In the genomic region with DNA sequence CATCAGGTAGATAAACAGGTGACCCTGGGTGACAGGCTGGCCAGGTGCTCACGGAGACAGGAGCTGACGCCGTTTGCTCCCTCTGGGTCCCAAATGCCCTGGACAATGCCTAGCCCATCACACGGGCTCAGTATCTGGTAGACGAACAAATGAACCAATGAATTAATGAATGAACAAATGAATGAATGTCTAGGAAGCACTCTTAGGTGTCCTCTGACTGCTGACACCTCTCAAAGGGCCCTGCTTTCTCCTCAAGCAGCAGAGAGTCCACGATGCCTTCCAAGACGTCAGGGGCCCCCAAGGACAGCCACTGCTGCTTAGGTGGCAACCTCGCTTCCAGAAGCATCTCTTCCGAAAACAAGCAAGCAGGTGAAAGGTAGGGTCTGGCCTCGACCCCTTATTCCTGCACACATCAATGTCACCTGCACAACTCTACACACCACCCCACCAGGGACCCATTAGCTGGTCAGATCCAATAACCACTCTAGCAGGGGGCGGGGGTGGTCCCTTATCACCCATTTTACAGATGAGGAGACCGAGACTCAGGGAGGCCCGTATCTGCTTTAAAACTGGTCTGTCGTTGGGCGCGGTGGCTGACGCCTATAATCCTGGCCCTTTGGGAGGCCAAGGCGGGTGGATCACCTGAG, we compare ENCODE assay signal across 31 cellular contexts. TPM values are rescaled to one million over a fixed set of nuclear protein-coding genes. Genes with fewer than 3 reads are reported as not detected.
DNase-seq lines count a peak whose midpoint lies in the region; ATAC-seq, FAIRE-seq and TF ChIP-seq lines count a peak whose summit lies in the region.
"Had no signal": no experiment of that assay in that cellular context is flagged by ENCODE, and none has a peak within 500 bp of the region (broad histone marks: within the 10 kb centered on the region; RNA-seq: fewer than 3 reads in every experiment).

No MANE protein-coding gene starts in this region.

- no peak for TF ChIP-seq CTCF in OCI-LY3 (IDR thresholded peaks at IDR 0.05; ENCODE audit: low read depth, low read length)
- no peak for TF ChIP-seq CTCF in D721Med (IDR thresholded peaks at IDR 0.05; ENCODE audit: insufficient read depth, missing control alignments)

- DNase-seq in left ventricle myocardium superior: peak; percentile 13
- peak in 6 of 10 donors; percentile 3 to 59 (median 24) for DNase-seq in posterior cingulate gyrus
- DNase-seq in DMS53 treated with DMSO at 0.1 percent for 48 hours (lab: John Stamatoyannopoulos, UW; ENCODE audit: unreplicated experiment): no peak
- DNase-seq in D721Med (ENCODE audit: insufficient read length, low spot score): no peak
- DNase-seq in NAMALWA (ENCODE audit: low spot score): no peak
- DNase-seq: activated CD4-positive, alpha-beta T cell treated with anti-CD3 and anti-CD28 coated beads for 4 hours; activated CD8-positive, alpha-beta memory T cell treated with anti-CD3 and anti-CD28 coated beads for 24 hours; activated effector memory CD4-positive, alpha-beta T cell treated with anti-CD3 and anti-CD28 coated beads, Interleukin-2, amount 50 U/mL, for 16 hours; activated naive CD8-positive, alpha-beta T cell treated with anti-CD3 and anti-CD28 coated beads for 36 hours; activated T-cell treated with anti-CD3 and anti-CD28 coated beads, Interleukin-2, amount 50 U/mL, for 1 hour; caudate nucleus; DMS53; endodermal cell; foreskin melanocyte; GF-D8; IMR-90; mesendoderm; NCI-H2029 treated with DMSO at 0.1 percent for 48 hours; NCI-H2227 treated with DMSO at 0.1 percent for 48 hours; occipital lobe; small intestine; stimulated activated CD4-positive, alpha-beta T cell treated with anti-CD3 and anti-CD28 coated beads, Interleukin-1b, Interleukin-23, amount 100 ng/mL, for 48 hours; T-helper 17 cell; upper lobe of left lung had no signal

- no peak for FAIRE-seq in D721Med (lab: Jason Lieb, UNC)
- FAIRE-seq: astrocyte, H1, small intestine had no signal

- peak overlapping the region; percentile 75 to 95 (median 92) for H3K4me2 ChIP-seq in BLaER1 treated with 17β-estradiol and CSF1 and Interleukin-3, amounts not matched to agents 10 nM and 100 nM
- H3K4me2 ChIP-seq in OCI-LY3 (ENCODE audit: low read length): peak overlapping the region; percentile 83

- intact Hi-C loops in left ventricle myocardium superior (cut with micrococcal nuclease) (no loop called here), posterior cingulate gyrus (cut with DNase I) (no loop called here)

- peak overlapping the region in 3 of 10 experiments; percentile 8 to 32 (median 10); a peak in 2 of 20 replicates for H3K4me3 ChIP-seq in BLaER1 treated with 17β-estradiol and CSF1 and Interleukin-3, amounts not matched to agents 10 nM and 100 nM
- H3K4me3 ChIP-seq in OCI-LY3 (ENCODE audit: low read length): peak overlapping the region; percentile 62
- H3K4me3 ChIP-seq: esophagus muscularis mucosa, upper lobe of left lung had no signal

- H3K4me1 ChIP-seq in BLaER1 treated with 17β-estradiol and CSF1 and Interleukin-3, amounts not matched to agents 10 nM and 100 nM: peaks cover 46 to 100% (median 93%) of the 10 kb centered on the region in 10 experiments
- H3K4me1 ChIP-seq in OCI-LY3 (ENCODE audit: low read length): peaks cover 81% of the 10 kb centered on the region

- H3K27me3 ChIP-seq in BLaER1 treated with 17β-estradiol and CSF1 and Interleukin-3, amounts not matched to agents 10 nM and 100 nM: no peaks in the 10 kb centered on the region
- H3K27me3 ChIP-seq in OCI-LY3 (ENCODE audit: low read depth, low read length): no peaks in the 10 kb centered on the region
- H3K27me3 ChIP-seq: BE2C, esophagus muscularis mucosa, upper lobe of left lung had no signal

- H3K27ac ChIP-seq in BLaER1 treated with 17β-estradiol and CSF1 and Interleukin-3, amounts not matched to agents 10 nM and 100 nM: peak overlapping the region in 2 of 11 experiments; percentile 21 to 26; a peak in 2 of 22 replicates
- peak overlapping the region; percentile 93 for H3K27ac ChIP-seq in OCI-LY3 (ENCODE audit: low read length)
- H3K27ac ChIP-seq: esophagus muscularis mucosa had no signal

- peaks cover 0 to 23% (median 0%) of the 10 kb centered on the region in 11 experiments; a peak in 4 of 22 replicates for H3K36me3 ChIP-seq in BLaER1 treated with 17β-estradiol and CSF1 and Interleukin-3, amounts not matched to agents 10 nM and 100 nM
- peaks cover 41% of the 10 kb centered on the region for H3K36me3 ChIP-seq in OCI-LY3 (replicated peaks; ENCODE audit: low read depth, low read length)

- peaks cover 28 to 99% (median 93%) of the 10 kb centered on the region in 11 experiments; a peak in 21 of 22 replicates for H4K20me1 ChIP-seq in BLaER1 treated with 17β-estradiol and CSF1 and Interleukin-3, amounts not matched to agents 10 nM and 100 nM
- no peaks in the 10 kb centered on the region for H4K20me1 ChIP-seq in OCI-LY3 (ENCODE audit: insufficient read depth, low read length)

- H2AFZ ChIP-seq in OCI-LY3 (ENCODE audit: low read depth, low read length): no peak overlapping the region

- ATAC-seq in left ventricle myocardium superior: no peak
- no peak for ATAC-seq in GM19397 (IDR thresholded peaks at IDR 0.05; ENCODE audit: unreplicated experiment)

- peaks cover 0 to 4% (median under 1%) of the 10 kb centered on the region in 11 experiments; a peak in 6 of 22 replicates for H3K9me3 ChIP-seq in BLaER1 treated with 17β-estradiol and CSF1 and Interleukin-3, amounts not matched to agents 10 nM and 100 nM (replicated peaks in 1 of 11)
- no peaks in the 10 kb centered on the region for H3K9me3 ChIP-seq in OCI-LY3 (ENCODE audit: insufficient read depth, low read length)
- H3K9me3 ChIP-seq: BE2C, esophagus muscularis mucosa, upper lobe of left lung had no signal

- H3K9ac ChIP-seq in BLaER1 treated with 17β-estradiol and CSF1 and Interleukin-3, amounts not matched to agents 10 nM and 100 nM: peak overlapping the region in 3 of 11 experiments; percentile 16 to 38 (median 23); a peak in 1 of 22 replicates
- peak overlapping the region; percentile 81; the same call in 1 of the 2 replicates for H3K9ac ChIP-seq in OCI-LY3 (ENCODE audit: low read length)

- H3K79me2 ChIP-seq in OCI-LY3 (ENCODE audit: low read length): peaks cover 96% of the 10 kb centered on the region

RNA-seq across cellular contexts. Expression of gene VAV2, which starts 45.2 kb away (rescaled TPM):
- total RNA-seq in left ventricle myocardium superior: 6.1 TPM

Comparison
In these comparisons a context has a peak if more than half of its experiments do, and no peak if none do; other contexts are left out.
1. DNase-seq: peak in left ventricle myocardium superior (single experiment) and posterior cingulate gyrus (6 of 10); none in DMS53 treated with DMSO at 0.1 percent for 48 hours (single experiment), D721Med (single experiment) and NAMALWA (single experiment).